In the genomic region with DNA sequence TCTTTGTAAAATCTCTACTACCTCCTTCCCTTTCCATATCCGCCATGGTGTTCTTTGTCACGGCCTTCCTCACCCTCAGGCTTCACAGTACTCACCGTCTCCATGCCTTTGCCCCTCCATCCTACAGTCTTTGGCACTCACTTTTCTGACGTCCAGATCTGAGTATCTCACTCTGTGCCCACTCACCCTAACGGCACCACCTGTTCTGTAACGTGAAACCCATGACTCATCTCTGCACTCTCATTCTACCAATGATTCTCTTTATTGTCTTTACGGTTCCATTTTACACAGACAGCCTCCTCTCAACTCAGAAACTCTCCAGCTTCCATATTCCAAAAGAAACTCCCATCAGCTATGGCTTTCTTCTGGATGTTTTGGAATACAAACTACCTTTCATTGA, we compare ENCODE assay signal across 15 cellular contexts. TPM values are rescaled to one million over a fixed set of nuclear protein-coding genes. Genes with fewer than 3 reads are reported as not detected.
A peak's percentile ranks its signal among the peaks of the same experiment; 100 is the strongest.
DNase-seq lines count a peak whose midpoint lies in the region; ATAC-seq lines count a peak whose summit lies in the region.
"Had no signal": no experiment of that assay in that cellular context is flagged by ENCODE, and none has a peak within 500 bp of the region (broad histone marks: within the 10 kb centered on the region; RNA-seq: fewer than 3 reads in every experiment).

No MANE protein-coding gene starts in this region.

- no peak overlapping the region for H3K27ac Mint-ChIP-seq in immature natural killer cell
- H3K27ac Mint-ChIP-seq: CD4-positive, alpha-beta memory T cell had no signal

- ATAC-seq in HG02571 (IDR thresholded peaks at IDR 0.05; ENCODE audit: unreplicated experiment), result peak; percentile 83
- ATAC-seq: psoas muscle had no signal

- H3K4me1 Mint-ChIP-seq in immature natural killer cell, result no peaks in the 10 kb centered on the region
- H3K4me1 Mint-ChIP-seq: CD4-positive, alpha-beta memory T cell had no signal

- peaks cover 0 to 47% (median 17%) of the 10 kb centered on the region in 6 donors for H3K9me3 Mint-ChIP-seq in immature natural killer cell

- no peaks in the 10 kb centered on the region for H3K36me3 Mint-ChIP-seq in immature natural killer cell
- H3K36me3 Mint-ChIP-seq: CD4-positive, alpha-beta memory T cell had no signal

- no peak overlapping the region for H3K4me3 Mint-ChIP-seq in immature natural killer cell
- H3K4me3 Mint-ChIP-seq: CD4-positive, alpha-beta memory T cell had no signal

- DNase-seq in DMS 273 (lab: John Stamatoyannopoulos, UW; ENCODE audit: unreplicated experiment) (peak; percentile 4), DMS 273 treated with DMSO at 0.1 percent for 48 hours (lab: John Stamatoyannopoulos, UW) (no peak), NCI-H1436 treated with DMSO at 0.1 percent for 48 hours (lab: John Stamatoyannopoulos, UW) (peak; percentile 38), kidney tubule cell (ENCODE audit: low spot score) (peak; percentile 3), glomerular visceral epithelial cell (ENCODE audit: extremely low spot score) (no peak), immature natural killer cell (no peak), DMS79 treated with DMSO at 0.1 percent for 48 hours (lab: John Stamatoyannopoulos, UW) (no peak)
- DNase-seq: activated CD4-positive, alpha-beta T cell treated with anti-CD3 and anti-CD28 coated beads, Interleukin-2, amount 50 U/mL, for 1 hour; activated T-cell treated with anti-CD3 and anti-CD28 coated beads, Interleukin-2, amount 50 U/mL, for 48 hours; CD4-positive, alpha-beta memory T cell; NCI-H2227 treated with DMSO at 0.1 percent for 48 hours; psoas muscle; T-helper 2 cell; thyroid gland had no signal

- peaks cover 0 to 4% (median 0%) of the 10 kb centered on the region in 3 donors for H3K27me3 Mint-ChIP-seq in immature natural killer cell (ENCODE audit: low read depth in 3 of 3)
- H3K27me3 Mint-ChIP-seq: CD4-positive, alpha-beta memory T cell had no signal

RNA-seq across cellular contexts. Expression of a gene that starts 56.7 kb away (rescaled TPM):
- not detected for polyA plus RNA-seq in immature natural killer cell
- polyA plus RNA-seq: CD4-positive, alpha-beta memory T cell had no signal

Comparison
In these comparisons a context has a peak if more than half of its experiments do, and no peak if none do; other contexts are left out.
1. DNase-seq: peak in DMS 273 (single experiment), NCI-H1436 treated with DMSO at 0.1 percent for 48 hours (single experiment) and kidney tubule cell (single experiment); none in DMS 273 treated with DMSO at 0.1 percent for 48 hours (single experiment), glomerular visceral epithelial cell (single experiment), immature natural killer cell (0 of 3) and DMS79 treated with DMSO at 0.1 percent for 48 hours (single experiment).